Comparison of ENCODE assay signal across 14 cellular contexts in the genomic region with DNA sequence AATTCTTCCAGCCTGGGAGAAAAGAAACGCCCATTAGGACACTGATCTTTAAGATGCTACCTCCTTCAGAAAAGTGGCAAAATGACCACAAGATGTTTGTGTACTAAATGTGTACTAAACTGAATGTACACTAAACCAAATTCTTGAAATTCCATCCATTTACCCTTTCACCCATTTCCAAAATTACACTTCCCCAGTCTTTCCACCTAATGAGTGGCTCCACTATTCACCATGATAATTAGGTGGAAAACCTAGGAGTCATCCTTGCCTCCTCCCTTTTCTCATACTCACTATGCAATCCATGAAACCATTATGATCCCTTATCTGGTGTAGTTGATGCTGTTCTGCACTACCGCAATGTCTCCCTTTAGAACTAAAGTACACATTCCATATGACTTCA.
A peak's percentile ranks its signal among the peaks of the same experiment; 100 is the strongest.
DNase-seq lines count a peak whose midpoint lies in the region; ATAC-seq and TF ChIP-seq lines count a peak whose summit lies in the region.
"Had no signal": no experiment of that assay in that cellular context is flagged by ENCODE, and none has a peak within 500 bp of the region (broad histone marks: within the 10 kb centered on the region; RNA-seq: fewer than 3 reads in every experiment).

No MANE protein-coding gene starts in this region.

- peaks cover 4% of the 10 kb centered on the region for H3K27me3 Mint-ChIP-seq in neural progenitor cell (ENCODE audit: insufficient read depth, low read depth)

- H3K36me3 ChIP-seq in HUES48 (ENCODE audit: control insufficient read depth, insufficient read depth, low read length) (no peaks in the 10 kb centered on the region), brain microvascular endothelial cell (replicated peaks) (no peaks in the 10 kb centered on the region), muscle layer of colon (ENCODE audit: insufficient read depth, low read length) (no peaks in the 10 kb centered on the region), neural progenitor cell (no peaks in the 10 kb centered on the region)
- H3K36me3 ChIP-seq: lower lobe of right lung, neutrophil had no signal

- no peaks in the 10 kb centered on the region for H3K79me2 ChIP-seq in neural progenitor cell (ENCODE audit: low read depth)

- H3K9me3 Mint-ChIP-seq in neural progenitor cell: peaks cover 2% of the 10 kb centered on the region
- H3K9me3 Mint-ChIP-seq: activated naive CD8-positive, alpha-beta T cell treated with anti-CD3 and anti-CD28 coated beads, Interleukin-2, amount 50 U/mL, for 24 hours; stimulated activated naive CD8-positive, alpha-beta T cell treated with anti-CD3 and anti-CD28 coated beads, Interleukin-15, amount 100 ng/mL, for 72 hours had no signal

- H3K27me3 ChIP-seq in HUES48 (ENCODE audit: control insufficient read depth, insufficient read depth, low read length) (no peaks in the 10 kb centered on the region), brain microvascular endothelial cell (replicated peaks) (no peaks in the 10 kb centered on the region), muscle layer of colon (ENCODE audit: control insufficient read depth in 1 of 2, insufficient read depth in 2 of 2, low read length in 2 of 2) (no peaks in the 10 kb centered on the region), neural progenitor cell (no peaks in the 10 kb centered on the region), foreskin keratinocyte (no peaks in the 10 kb centered on the region)

- no peak for TF ChIP-seq CTCF in brain microvascular endothelial cell (IDR thresholded peaks at IDR 0.05; ENCODE audit: low read depth, low read length, missing control alignments)
- no peak for TF ChIP-seq CTCF in neural progenitor cell (IDR thresholded peaks at IDR 0.05)
- no peak for TF ChIP-seq CTCF in foreskin keratinocyte (conservative IDR thresholded peaks at IDR 0.05)

- H2AFZ ChIP-seq in neural progenitor cell (replicated peaks): no peak overlapping the region

- H3K4me2 ChIP-seq in neural progenitor cell: no peak overlapping the region

- H3K4me3 Mint-ChIP-seq in neural progenitor cell: no peak overlapping the region
- H3K4me3 Mint-ChIP-seq: activated naive CD8-positive, alpha-beta T cell treated with anti-CD3 and anti-CD28 coated beads, Interleukin-2, amount 50 U/mL, for 24 hours; stimulated activated naive CD8-positive, alpha-beta T cell treated with anti-CD3 and anti-CD28 coated beads, Interleukin-15, amount 100 ng/mL, for 72 hours had no signal

- DNase-seq in A172 (ENCODE audit: low spot score) (peak; percentile 55), brain microvascular endothelial cell (no peak), posterior cingulate gyrus (no peak), neural progenitor cell (ENCODE audit: low spot score) (no peak), foreskin keratinocyte (no peak)
- DNase-seq: dorsolateral prefrontal cortex, lower lobe of right lung, NCI-H524 had no signal

- H3K9me3 ChIP-seq in HUES48 (ENCODE audit: control insufficient read depth, insufficient read depth, low read length) (no peaks in the 10 kb centered on the region), muscle layer of colon (ENCODE audit: low read length) (no peaks in the 10 kb centered on the region), neural progenitor cell (ENCODE audit: low read depth) (no peaks in the 10 kb centered on the region)
- H3K9me3 ChIP-seq: lower lobe of right lung, neutrophil had no signal

- intact Hi-C loops in posterior cingulate gyrus (cut with DNase I): no loop called here

- in situ Hi-C loops in brain microvascular endothelial cell (cut with HindIII; ENCODE audit: low pct_ligation_motif_present, low sequenced_read_pairs): no loop called here

- H3F3A ChIP-seq in neural progenitor cell (ENCODE audit: low read depth): no peaks in the 10 kb centered on the region

- H3K27ac ChIP-seq in HUES48 (ENCODE audit: low read depth, low read length): peak overlapping the region; percentile 78
- peak overlapping the region; percentile 97 for H3K27ac ChIP-seq in brain microvascular endothelial cell
- peak overlapping the region; percentile 60 for H3K27ac ChIP-seq in muscle layer of colon (ENCODE audit: low read depth, low read length)
- no peak overlapping the region for H3K27ac ChIP-seq in neural progenitor cell
- H3K27ac ChIP-seq in foreskin keratinocyte: no peak overlapping the region
- H3K27ac ChIP-seq: dorsolateral prefrontal cortex, neutrophil had no signal

- no peak overlapping the region for H3K9ac ChIP-seq in HUES48 (ENCODE audit: low read depth, low read length)
- H3K9ac ChIP-seq in muscle layer of colon (ENCODE audit: low read length): no peak overlapping the region
- no peak overlapping the region for H3K9ac ChIP-seq in neural progenitor cell

- H3K4me3 ChIP-seq in HUES48 (ENCODE audit: low read depth, low read length) (no peak overlapping the region), brain microvascular endothelial cell (ENCODE audit: low read depth, low read length) (no peak overlapping the region), muscle layer of colon (ENCODE audit: low read depth in 1 of 2, low read length in 2 of 2) (no peak overlapping the region), neural progenitor cell (no peak overlapping the region)
- H3K4me3 ChIP-seq: dorsolateral prefrontal cortex, lower lobe of right lung had no signal

- H3K4me1 Mint-ChIP-seq in neural progenitor cell: peaks cover 10% of the 10 kb centered on the region

- H3K4me1 ChIP-seq in HUES48 (ENCODE audit: control insufficient read depth, insufficient read depth, low read length) (peaks cover 21% of the 10 kb centered on the region), muscle layer of colon (ENCODE audit: insufficient read depth, low read length) (peaks cover 55% of the 10 kb centered on the region), neural progenitor cell (peaks cover 9% of the 10 kb centered on the region), foreskin keratinocyte (peaks cover 45% of the 10 kb centered on the region)

- H3K36me3 Mint-ChIP-seq in neural progenitor cell: no peaks in the 10 kb centered on the region

- no peaks in the 10 kb centered on the region for H4K20me1 ChIP-seq in neural progenitor cell (ENCODE audit: low read depth)

- H3K27ac Mint-ChIP-seq in neural progenitor cell: no peak overlapping the region
- H3K27ac Mint-ChIP-seq: activated naive CD8-positive, alpha-beta T cell treated with anti-CD3 and anti-CD28 coated beads, Interleukin-2, amount 50 U/mL, for 24 hours had no signal

- ATAC-seq in foreskin keratinocyte (no peak), GM21367 (IDR thresholded peaks at IDR 0.05; ENCODE audit: unreplicated experiment) (no peak)

Comparison
In these comparisons a context has a peak if more than half of its experiments do, and no peak if none do; other contexts are left out.
1. H3K27ac ChIP-seq: peak in HUES48 (single experiment), brain microvascular endothelial cell (single experiment) and muscle layer of colon (single experiment); none in neural progenitor cell (single experiment) and foreskin keratinocyte (single experiment).